23 cellular contexts compared by ENCODE assay signal in the genomic region with DNA sequence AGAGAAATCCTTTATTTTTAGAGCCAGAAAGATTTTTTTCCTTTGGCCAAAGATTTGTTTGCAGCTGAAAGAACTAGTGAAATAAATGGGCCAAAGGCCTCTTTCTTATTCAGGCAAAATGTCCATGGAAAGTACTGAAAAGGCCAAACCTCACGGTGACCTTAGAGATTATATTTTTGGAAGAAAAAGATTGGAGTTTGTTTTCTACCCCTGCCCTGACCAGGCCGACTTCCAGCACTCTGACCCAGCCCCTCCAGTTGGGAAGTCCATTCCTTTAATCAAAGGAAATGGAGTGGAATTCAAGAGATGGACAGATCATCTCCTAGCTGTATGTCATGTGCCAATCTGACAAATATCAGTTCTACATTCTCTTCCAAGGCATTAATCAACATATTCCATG.
"Had no signal": no experiment of that assay in that cellular context is flagged by ENCODE, and none has a peak within 500 bp of the region (broad histone marks: within the 10 kb centered on the region; RNA-seq: fewer than 3 reads in every experiment).

No MANE protein-coding gene starts in this region.

- H3K4me3 Mint-ChIP-seq: activated B cell treated with CpG ODN at 0.5 μM for 24 hours; activated CD4-positive, alpha-beta T cell treated with anti-CD3 and anti-CD28 coated beads for 36 hours; activated naive CD8-positive, alpha-beta T cell treated with anti-CD3 and anti-CD28 coated beads for 36 hours; activated T-cell treated with anti-CD3 and anti-CD28 coated beads, Interleukin-2, amount 50 U/mL, for 4 hours; effector memory CD8-positive, alpha-beta T cell; memory B cell; T-helper 1 cell treated with Interleukin-12 subunit alpha and Interleukin-12 subunit beta and Interleukin-4 antibody, amounts not matched to agents 30 μg/mL and 1 μg/mL, for 36 hours had no signal

- DNase-seq: activated B cell treated with CpG ODN at 0.5 μM for 24 hours; activated CD4-positive, alpha-beta T cell treated with anti-CD3 and anti-CD28 coated beads for 36 hours; activated CD4-positive, alpha-beta T cell treated with anti-CD3 and anti-CD28 coated beads, Interleukin-2, amount 50 U/mL, for 4 hours; activated CD8-positive, alpha-beta memory T cell treated with anti-CD3 and anti-CD28 coated beads, Interleukin-2, amount 50 U/mL, for 48 hours; activated naive CD4-positive, alpha-beta T cell; activated naive CD8-positive, alpha-beta T cell treated with anti-CD3 and anti-CD28 coated beads for 36 hours; activated T-cell treated with anti-CD3 and anti-CD28 coated beads, Interleukin-2, amount 50 U/mL, for 4 hours; amniotic stem cell; dorsolateral prefrontal cortex; effector memory CD8-positive, alpha-beta T cell; hippocampal formation; kidney glomerular epithelial cell; mucosa of descending colon; nucleus accumbens; stimulated activated CD4-positive, alpha-beta T cell treated with anti-CD3 and anti-CD28 coated beads, Interleukin-4, amount 100 ng/mL, for 24 hours; stimulated activated naive CD8-positive, alpha-beta T cell treated with anti-CD3 and anti-CD28 coated beads, Interleukin-15, Interleukin-2, amounts not matched to agents 100 U/mL and 50 U/mL, for 24 hours; T1000; thyroid gland had no signal

- H3K27me3 Mint-ChIP-seq: activated B cell treated with CpG ODN at 0.5 μM for 24 hours; activated CD4-positive, alpha-beta T cell treated with anti-CD3 and anti-CD28 coated beads for 36 hours; activated naive CD8-positive, alpha-beta T cell treated with anti-CD3 and anti-CD28 coated beads for 36 hours; effector memory CD8-positive, alpha-beta T cell; memory B cell had no signal

- H3K9me3 ChIP-seq: mucosa of descending colon, thyroid gland had no signal

- H3K4me3 ChIP-seq: dorsolateral prefrontal cortex, mucosa of descending colon, thyroid gland had no signal

- H3K36me3 Mint-ChIP-seq: activated naive CD8-positive, alpha-beta T cell treated with anti-CD3 and anti-CD28 coated beads for 36 hours; memory B cell had no signal

- H3K9ac ChIP-seq: parathyroid adenoma had no signal

- H3K27ac Mint-ChIP-seq: activated B cell treated with CpG ODN at 0.5 μM for 24 hours; activated CD4-positive, alpha-beta T cell treated with anti-CD3 and anti-CD28 coated beads for 36 hours; activated naive CD8-positive, alpha-beta T cell treated with anti-CD3 and anti-CD28 coated beads for 36 hours; activated T-helper 2 cell treated with anti-CD3 and anti-CD28 coated beads, Interferon-gamma antibody, Interleukin-2, Interleukin-4, amounts not matched to agents 10 μg/mL and 5 μg/mL and 100 μg/mL, durations not matched to agents 14 hours and 24 hours and 36 hours; effector memory CD8-positive, alpha-beta T cell; memory B cell; T-helper 1 cell treated with Interleukin-12 subunit alpha and Interleukin-12 subunit beta and Interleukin-4 antibody, amounts not matched to agents 30 μg/mL and 1 μg/mL, for 36 hours had no signal

- ATAC-seq: activated CD4-positive, alpha-beta T cell treated with anti-CD3 and anti-CD28 coated beads for 36 hours; activated T-cell treated with anti-CD3 and anti-CD28 coated beads, Interleukin-2, amount 50 U/mL, for 4 hours; effector memory CD8-positive, alpha-beta T cell; esophagus mucosa; mucosa of descending colon; stimulated activated naive CD8-positive, alpha-beta T cell treated with anti-CD3 and anti-CD28 coated beads, Interleukin-15, Interleukin-2, amounts not matched to agents 100 U/mL and 50 U/mL, for 24 hours had no signal

- H3K27ac ChIP-seq: parathyroid adenoma, thyroid gland had no signal

- H3K36me3 ChIP-seq: thyroid gland had no signal

- H3K27me3 ChIP-seq: dorsolateral prefrontal cortex, thyroid gland had no signal

- H3K4me1 Mint-ChIP-seq: activated B cell treated with CpG ODN at 0.5 μM for 24 hours; activated CD4-positive, alpha-beta T cell treated with anti-CD3 and anti-CD28 coated beads for 36 hours; activated naive CD8-positive, alpha-beta T cell treated with anti-CD3 and anti-CD28 coated beads for 36 hours; memory B cell had no signal
